Comparison of ENCODE assay signal across 23 cellular contexts in genomic region chr15:94252223-94252766, GRCh38. TPM values are rescaled to one million over a fixed set of nuclear protein-coding genes. Genes with fewer than 3 reads are reported as not detected.
DNase-seq lines count a peak whose midpoint lies in the region; ATAC-seq and TF ChIP-seq lines count a peak whose summit lies in the region.
"Had no signal": no experiment of that assay in that cellular context is flagged by ENCODE, and none has a peak within 500 bp of the region (broad histone marks: within the 10 kb centered on the region; RNA-seq: fewer than 3 reads in every experiment).

No MANE protein-coding gene starts in this region.

- intact Hi-C loops in activated CD8-positive, alpha-beta T cell treated with anti-CD3 and anti-CD28 coated beads for 36 hours (cut with micrococcal nuclease) = no loop called here
- intact Hi-C loops in colonic mucosa (cut with DNase I) = no loop called here
- intact Hi-C loops in esophagus squamous epithelium (cut with DNase I) = no loop called here

- H3K9ac ChIP-seq in OCI-LY1 (ENCODE audit: low read length) (no peak overlapping the region), colonic mucosa (ENCODE audit: low read depth in 2 of 2, low read length in 2 of 2) (no peak overlapping the region)

- H3K4me1 Mint-ChIP-seq in activated CD8-positive, alpha-beta T cell treated with anti-CD3 and anti-CD28 coated beads for 36 hours (ENCODE audit: low read depth) = peaks cover 45% of the 10 kb centered on the region
- peaks cover 43% of the 10 kb centered on the region for H3K4me1 Mint-ChIP-seq in activated CD8-positive, alpha-beta T cell treated with anti-CD3 and anti-CD28 coated beads, Interleukin-2, amount 10 ng/mL, durations not matched to agents 7 days and 5 days (ENCODE audit: low read depth)
- H3K4me1 Mint-ChIP-seq in stimulated activated naive B cell treated with anti-CD40 and anti-IgM and Interleukin-4, amounts not matched to agents 10 μg/mL and 1 μg/mL and 100 μg/mL, for 72 hours = peaks cover 41 to 91% of the 10 kb centered on the region in 2 donors

- no peak overlapping the region for H3K27ac Mint-ChIP-seq in activated CD8-positive, alpha-beta T cell treated with anti-CD3 and anti-CD28 coated beads for 36 hours
- no peak overlapping the region for H3K27ac Mint-ChIP-seq in activated CD8-positive, alpha-beta T cell treated with anti-CD3 and anti-CD28 coated beads, Interleukin-2, amount 10 ng/mL, durations not matched to agents 7 days and 5 days
- H3K27ac Mint-ChIP-seq in stimulated activated naive B cell treated with anti-CD40 and anti-IgM and Interleukin-4, amounts not matched to agents 10 μg/mL and 1 μg/mL and 100 μg/mL, for 72 hours = peak overlapping the region; percentile 62
- H3K27ac Mint-ChIP-seq: CD4-positive, CD25-positive, alpha-beta regulatory T cell had no signal

- WGBS in esophagus squamous epithelium, 2 donors = 53 to 56% methylated on average over 1 of the region's 1 CpG

- H3K4me2 ChIP-seq in OCI-LY1 (ENCODE audit: low read length) = no peak overlapping the region

- TF ChIP-seq POLR2A in esophagus squamous epithelium (IDR thresholded peaks at IDR 0.05) = no peak

- CTCF ChIA-PET in activated CD8-positive, alpha-beta T cell treated with anti-CD3 and anti-CD28 coated beads for 36 hours (lab: Charles Lee) = interaction anchor here (1.2 kb wide), 1 partner anchor 18 kb away, joined by 3 read pairs; no protein-coding TSS in a partner anchor
- CTCF ChIA-PET in activated CD8-positive, alpha-beta T cell treated with anti-CD3 and anti-CD28 coated beads, Interleukin-2, amount 10 ng/mL, durations not matched to agents 7 days and 5 days (lab: Charles Lee) = interaction anchor here (1.3 to 2.0 kb wide), 2 partner anchors 22 to 71 kb away, joined by 3 to 8 read pairs; no protein-coding TSS in a partner anchor

- H3K36me3 ChIP-seq in OCI-LY1 (ENCODE audit: insufficient read depth, low read length) (peaks cover 12% of the 10 kb centered on the region), colonic mucosa (no peaks in the 10 kb centered on the region), esophagus squamous epithelium (no peaks in the 10 kb centered on the region)
- H3K36me3 ChIP-seq: BE2C had no signal

- H4K20me1 ChIP-seq in OCI-LY1 (ENCODE audit: insufficient read depth, low read length) = no peaks in the 10 kb centered on the region

- H3F3A ChIP-seq in OCI-LY1 (ENCODE audit: insufficient read depth, low read length) = peaks cover 3% of the 10 kb centered on the region; the same call in 1 of the 2 replicates

- peak; percentile 50 for ATAC-seq in activated CD8-positive, alpha-beta T cell treated with anti-CD3 and anti-CD28 coated beads for 36 hours
- no peak for ATAC-seq in activated CD8-positive, alpha-beta T cell treated with anti-CD3 and anti-CD28 coated beads, Interleukin-2, amount 10 ng/mL, durations not matched to agents 7 days and 5 days
- peak in 1 of 2 donors; percentile 28 for ATAC-seq in stimulated activated naive B cell treated with anti-CD40 and anti-IgM and Interleukin-4, amounts not matched to agents 10 μg/mL and 1 μg/mL and 100 μg/mL, for 72 hours (replicated peaks)
- no peak for ATAC-seq in GM18858 (IDR thresholded peaks at IDR 0.05; ENCODE audit: unreplicated experiment)
- ATAC-seq: HCT116 had no signal

- POLR2A ChIA-PET in activated CD8-positive, alpha-beta T cell treated with anti-CD3 and anti-CD28 coated beads for 36 hours (lab: Charles Lee) = no interaction called here
- POLR2A ChIA-PET in activated CD8-positive, alpha-beta T cell treated with anti-CD3 and anti-CD28 coated beads, Interleukin-2, amount 10 ng/mL, durations not matched to agents 7 days and 5 days (lab: Charles Lee) = interaction anchor here (1.7 kb wide), 1 partner anchor 22 kb away, joined by 6 read pairs; the partner anchor contains the start of gene MCTP2

- H3K4me1 ChIP-seq in OCI-LY1 (ENCODE audit: insufficient read depth, low read length, severe bottlenecking) (peaks cover 80% of the 10 kb centered on the region), colonic mucosa (peaks cover 22% of the 10 kb centered on the region), esophagus squamous epithelium (peaks cover 0 to 8% (median 0%) of the 10 kb centered on the region in 3 donors)
- H3K4me1 ChIP-seq: BE2C had no signal

- peaks cover 69% of the 10 kb centered on the region for H3K79me2 ChIP-seq in OCI-LY1 (ENCODE audit: insufficient read depth, low read length)

- DNase-seq in activated CD8-positive, alpha-beta T cell treated with anti-CD3 and anti-CD28 coated beads for 36 hours = no peak
- DNase-seq in activated CD8-positive, alpha-beta T cell treated with anti-CD3 and anti-CD28 coated beads, Interleukin-2, amount 10 ng/mL, durations not matched to agents 7 days and 5 days = no peak
- DNase-seq in colonic mucosa (no peak), esophagus squamous epithelium (lab: John Stamatoyannopoulos, UW) (no peak), Ammon's horn (ENCODE audit: low spot score) (no peak)
- DNase-seq in stimulated activated naive B cell treated with anti-CD40 and anti-IgM and Interleukin-4, amounts not matched to agents 10 μg/mL and 1 μg/mL and 100 μg/mL, for 72 hours = no peak
- DNase-seq: 8988T; BE2C; CD4-positive, CD25-positive, alpha-beta regulatory T cell; COR-L47; DMS 273 treated with DMSO at 0.1 percent for 48 hours; DND-41; GOT3; IMR-90; NCI-H1048; NCI-H1436; NCI-H2029; NCI-H446; SHP77 had no signal

- TF ChIP-seq CTCF in activated CD8-positive, alpha-beta T cell treated with anti-CD3 and anti-CD28 coated beads for 36 hours (IDR thresholded peaks at IDR 0.05) = no peak
- no peak for TF ChIP-seq CTCF in OCI-LY1 (IDR thresholded peaks at IDR 0.05; ENCODE audit: low read length)
- TF ChIP-seq CTCF in colonic mucosa (IDR thresholded peaks at IDR 0.05) = no peak
- TF ChIP-seq CTCF in esophagus squamous epithelium (IDR thresholded peaks at IDR 0.05) = no peak

- no peaks in the 10 kb centered on the region for H3K27me3 ChIP-seq in OCI-LY1 (ENCODE audit: insufficient read depth, low read length)
- H3K27me3 ChIP-seq in colonic mucosa = no peaks in the 10 kb centered on the region
- H3K27me3 ChIP-seq in esophagus squamous epithelium = no peaks in the 10 kb centered on the region
- H3K27me3 ChIP-seq: BE2C had no signal

- H3K9me3 Mint-ChIP-seq in activated CD8-positive, alpha-beta T cell treated with anti-CD3 and anti-CD28 coated beads for 36 hours = peaks cover 3% of the 10 kb centered on the region
- H3K9me3 Mint-ChIP-seq in activated CD8-positive, alpha-beta T cell treated with anti-CD3 and anti-CD28 coated beads, Interleukin-2, amount 10 ng/mL, durations not matched to agents 7 days and 5 days (ENCODE audit: insufficient read depth) = peaks cover 3% of the 10 kb centered on the region
- no peaks in the 10 kb centered on the region for H3K9me3 Mint-ChIP-seq in stimulated activated naive B cell treated with anti-CD40 and anti-IgM and Interleukin-4, amounts not matched to agents 10 μg/mL and 1 μg/mL and 100 μg/mL, for 72 hours

- H3K27ac ChIP-seq in OCI-LY1 (ENCODE audit: low read depth, low read length, poor library complexity, severe bottlenecking) (peak overlapping the region; percentile 14), colonic mucosa (peak overlapping the region; percentile 62), esophagus squamous epithelium (no peak overlapping the region)
- H3K27ac ChIP-seq: HL-60 had no signal

- H2AFZ ChIP-seq in OCI-LY1 (ENCODE audit: low read length) = no peak overlapping the region

- H3K4me3 ChIP-seq in OCI-LY1 (ENCODE audit: low read depth, low read length, poor library complexity, severe bottlenecking) (no peak overlapping the region), colonic mucosa (no peak overlapping the region), esophagus squamous epithelium (no peak overlapping the region)

- H3K9me2 ChIP-seq in OCI-LY1 (ENCODE audit: low read depth, low read length) = no peaks in the 10 kb centered on the region

- no peaks in the 10 kb centered on the region for H3K27me3 Mint-ChIP-seq in activated CD8-positive, alpha-beta T cell treated with anti-CD3 and anti-CD28 coated beads for 36 hours
- no peaks in the 10 kb centered on the region for H3K27me3 Mint-ChIP-seq in activated CD8-positive, alpha-beta T cell treated with anti-CD3 and anti-CD28 coated beads, Interleukin-2, amount 10 ng/mL, durations not matched to agents 7 days and 5 days (ENCODE audit: low read depth)
- H3K27me3 Mint-ChIP-seq in stimulated activated naive B cell treated with anti-CD40 and anti-IgM and Interleukin-4, amounts not matched to agents 10 μg/mL and 1 μg/mL and 100 μg/mL, for 72 hours = no peaks in the 10 kb centered on the region
- H3K27me3 Mint-ChIP-seq: CD4-positive, CD25-positive, alpha-beta regulatory T cell had no signal

- no peak overlapping the region for H3K4me3 Mint-ChIP-seq in activated CD8-positive, alpha-beta T cell treated with anti-CD3 and anti-CD28 coated beads for 36 hours
- H3K4me3 Mint-ChIP-seq in activated CD8-positive, alpha-beta T cell treated with anti-CD3 and anti-CD28 coated beads, Interleukin-2, amount 10 ng/mL, durations not matched to agents 7 days and 5 days = no peak overlapping the region
- H3K4me3 Mint-ChIP-seq in stimulated activated naive B cell treated with anti-CD40 and anti-IgM and Interleukin-4, amounts not matched to agents 10 μg/mL and 1 μg/mL and 100 μg/mL, for 72 hours = no peak overlapping the region
- H3K4me3 Mint-ChIP-seq: CD4-positive, CD25-positive, alpha-beta regulatory T cell had no signal

- H3K9me3 ChIP-seq in OCI-LY1 (ENCODE audit: low read length) (peaks cover 10% of the 10 kb centered on the region), colonic mucosa (no peaks in the 10 kb centered on the region), esophagus squamous epithelium (no peaks in the 10 kb centered on the region)
- H3K9me3 ChIP-seq: BE2C had no signal

- peaks cover 20% of the 10 kb centered on the region for H3K36me3 Mint-ChIP-seq in activated CD8-positive, alpha-beta T cell treated with anti-CD3 and anti-CD28 coated beads for 36 hours (ENCODE audit: low read depth)
- H3K36me3 Mint-ChIP-seq in activated CD8-positive, alpha-beta T cell treated with anti-CD3 and anti-CD28 coated beads, Interleukin-2, amount 10 ng/mL, durations not matched to agents 7 days and 5 days (ENCODE audit: low read depth) = peaks cover 37% of the 10 kb centered on the region
- peaks cover 0 to 13% of the 10 kb centered on the region in 2 donors for H3K36me3 Mint-ChIP-seq in stimulated activated naive B cell treated with anti-CD40 and anti-IgM and Interleukin-4, amounts not matched to agents 10 μg/mL and 1 μg/mL and 100 μg/mL, for 72 hours
- H3K36me3 Mint-ChIP-seq: CD4-positive, CD25-positive, alpha-beta regulatory T cell had no signal

RNA-seq across cellular contexts. Expression of gene MCTP2, which starts 20.9 kb away (rescaled TPM):
- total RNA-seq in activated CD8-positive, alpha-beta T cell treated with anti-CD3 and anti-CD28 coated beads for 36 hours = 10 to 100 TPM; 16.2 to 18.3 TPM
- total RNA-seq in activated CD8-positive, alpha-beta T cell treated with anti-CD3 and anti-CD28 coated beads, Interleukin-2, amount 10 ng/mL, durations not matched to agents 7 days and 5 days = 10 to 100 TPM; 26.2 to 26.9 TPM
- 10 to 100 TPM; 56.4 to 88.3 TPM for total RNA-seq in colonic mucosa
- 10 to 100 TPM; 11.2 to 29.9 (median 15.6) TPM for total RNA-seq in esophagus squamous epithelium

Comparison
In these comparisons a context has a peak if more than half of its experiments do, and no peak if none do; other contexts are left out.
1. H3K27ac ChIP-seq: peak in OCI-LY1 (single experiment) and colonic mucosa (single experiment); none in esophagus squamous epithelium (0 of 4).